8 cellular contexts compared by ENCODE assay signal in genomic region chr6:32796848-32797776, GRCh38. TPM values are rescaled to one million over a fixed set of nuclear protein-coding genes. Genes with fewer than 3 reads are reported as not detected.
A peak's percentile ranks its signal among the peaks of the same experiment; 100 is the strongest.
DNase-seq lines count a peak whose midpoint lies in the region; ATAC-seq and TF ChIP-seq lines count a peak whose summit lies in the region.

No MANE protein-coding gene starts in this region.

- peak; percentile 84 for TF ChIP-seq CTCF in GM12873 (IDR thresholded peaks at IDR 0.05; ENCODE audit: insufficient read depth, low read depth, low read length, missing control alignments)
- peak; percentile 98 for TF ChIP-seq CTCF in liver (IDR thresholded peaks at IDR 0.05; ENCODE audit: low read depth, low read length, missing input control)

- CTCF ChIA-PET in activated CD4-positive, alpha-beta T cell treated with anti-CD3 and anti-CD28 coated beads, Interleukin-2, amount 10 ng/mL, durations not matched to agents 7 days and 5 days (lab: Charles Lee), result interaction anchor here (0.5 to 1.7 kb wide), 6 partner anchors 11 to 1975 kb away, joined by 3 to 4 read pairs (median 3); no protein-coding TSS in a partner anchor

- H3K9ac ChIP-seq in liver (ENCODE audit: low read depth in 1 of 2, low read length in 2 of 2), result peak overlapping the region in 1 of 2 donors; percentile 82

- H3K4me3 ChIP-seq in liver (ENCODE audit: low read depth in 1 of 3, low read length in 3 of 3), result peak overlapping the region in 1 of 3 donors; percentile 12

- peaks cover 7% of the 10 kb centered on the region for H3K9me3 Mint-ChIP-seq in activated CD4-positive, alpha-beta T cell treated with anti-CD3 and anti-CD28 coated beads, Interleukin-2, amount 10 ng/mL, durations not matched to agents 7 days and 5 days
- peaks cover 19% of the 10 kb centered on the region for H3K9me3 Mint-ChIP-seq in dendritic cell treated with granulocyte-macrophage colony-stimulating factor and Interleukin-4, amounts not matched to agents 40 ng/mL and 50 ng/mL, for 4 days

- DNase-seq in A172 (ENCODE audit: low spot score), result peak; percentile 26
- DNase-seq in NCI-H2171 treated with DMSO at 0.1 percent for 48 hours (lab: John Stamatoyannopoulos, UW), result peak; percentile 33
- DNase-seq in activated CD4-positive, alpha-beta T cell treated with anti-CD3 and anti-CD28 coated beads, Interleukin-2, amount 10 ng/mL, durations not matched to agents 7 days and 5 days, result peak; percentile 79
- peak; percentile 82 for DNase-seq in stimulated activated CD4-positive, alpha-beta T cell treated with anti-CD3 and anti-CD28 coated beads, Interleukin-4, amount 100 ng/mL, for 24 hours

- H3K36me3 ChIP-seq in liver (ENCODE audit: control insufficient read depth in 4 of 4, insufficient read depth in 3 of 4, low read depth in 1 of 4, low read length in 3 of 4), result no peaks in the 10 kb centered on the region

- peaks cover 0 to 9% (median 7%) of the 10 kb centered on the region in 4 donors for H3K4me1 ChIP-seq in liver (ENCODE audit: control insufficient read depth in 4 of 4, insufficient read depth in 4 of 4, low read length in 3 of 4)

- ATAC-seq in HG03139 (IDR thresholded peaks at IDR 0.05; ENCODE audit: unreplicated experiment), result no peak

- H3K4me3 Mint-ChIP-seq in activated CD4-positive, alpha-beta T cell treated with anti-CD3 and anti-CD28 coated beads, Interleukin-2, amount 10 ng/mL, durations not matched to agents 7 days and 5 days, result peak overlapping the region; percentile 42
- H3K4me3 Mint-ChIP-seq in dendritic cell treated with granulocyte-macrophage colony-stimulating factor and Interleukin-4, amounts not matched to agents 40 ng/mL and 50 ng/mL, for 4 days, result peak overlapping the region; percentile 73

- no peaks in the 10 kb centered on the region for H3K9me3 ChIP-seq in liver (ENCODE audit: control insufficient read depth in 4 of 4, low read length in 3 of 4)

- POLR2A ChIA-PET in activated CD4-positive, alpha-beta T cell treated with anti-CD3 and anti-CD28 coated beads, Interleukin-2, amount 10 ng/mL, durations not matched to agents 7 days and 5 days (lab: Charles Lee), result no interaction called here

- H3K27me3 Mint-ChIP-seq in activated CD4-positive, alpha-beta T cell treated with anti-CD3 and anti-CD28 coated beads, Interleukin-2, amount 10 ng/mL, durations not matched to agents 7 days and 5 days, result peaks cover 49% of the 10 kb centered on the region
- peaks cover 4% of the 10 kb centered on the region for H3K27me3 Mint-ChIP-seq in dendritic cell treated with granulocyte-macrophage colony-stimulating factor and Interleukin-4, amounts not matched to agents 40 ng/mL and 50 ng/mL, for 4 days

- H3K27ac ChIP-seq in liver (ENCODE audit: low read depth in 1 of 2, low read length in 2 of 2), result no peak overlapping the region

- intact Hi-C loops in dendritic cell treated with granulocyte-macrophage colony-stimulating factor and Interleukin-4, amounts not matched to agents 40 ng/mL and 50 ng/mL, for 4 days (cut with micrococcal nuclease), result no loop called here

- H3K27ac Mint-ChIP-seq in activated CD4-positive, alpha-beta T cell treated with anti-CD3 and anti-CD28 coated beads, Interleukin-2, amount 10 ng/mL, durations not matched to agents 7 days and 5 days, result peak overlapping the region; percentile 44
- peak overlapping the region; percentile 88 for H3K27ac Mint-ChIP-seq in dendritic cell treated with granulocyte-macrophage colony-stimulating factor and Interleukin-4, amounts not matched to agents 40 ng/mL and 50 ng/mL, for 4 days

- peaks cover 0 to 7% (median 2%) of the 10 kb centered on the region in 4 donors for H3K27me3 ChIP-seq in liver (ENCODE audit: control insufficient read depth in 4 of 4, insufficient read depth in 4 of 4, low read length in 3 of 4)

- 9% methylated on average over 30 of the region's 30 CpGs for WGBS in liver

- peak; percentile 84 to 87 for TF ChIP-seq RAD21 in liver (IDR thresholded peaks at IDR 0.05)

- H3K36me3 Mint-ChIP-seq in activated CD4-positive, alpha-beta T cell treated with anti-CD3 and anti-CD28 coated beads, Interleukin-2, amount 10 ng/mL, durations not matched to agents 7 days and 5 days (ENCODE audit: low read depth), result peaks cover 4% of the 10 kb centered on the region
- peaks cover 12% of the 10 kb centered on the region for H3K36me3 Mint-ChIP-seq in dendritic cell treated with granulocyte-macrophage colony-stimulating factor and Interleukin-4, amounts not matched to agents 40 ng/mL and 50 ng/mL, for 4 days (ENCODE audit: low read depth)

- H3K4me1 Mint-ChIP-seq in activated CD4-positive, alpha-beta T cell treated with anti-CD3 and anti-CD28 coated beads, Interleukin-2, amount 10 ng/mL, durations not matched to agents 7 days and 5 days, result peaks cover 28% of the 10 kb centered on the region
- H3K4me1 Mint-ChIP-seq in dendritic cell treated with granulocyte-macrophage colony-stimulating factor and Interleukin-4, amounts not matched to agents 40 ng/mL and 50 ng/mL, for 4 days (ENCODE audit: low read depth), result peaks cover 61% of the 10 kb centered on the region

TF ChIP-seq in liver, 16 proteins besides CTCF, POLR2A, EP300 and RAD21:
- TF ChIP-seq YY1 (IDR thresholded peaks at IDR 0.05) (no peak), GABPA (IDR thresholded peaks at IDR 0.05 in 1 of 2, conservative IDR thresholded peaks at IDR 0.05 in 1 of 2) (no peak), ZBTB33 (IDR thresholded peaks at IDR 0.05) (no peak), NR2F2 (IDR thresholded peaks at IDR 0.05) (no peak), TAF1 (conservative IDR thresholded peaks at IDR 0.05) (no peak), SP1 (IDR thresholded peaks at IDR 0.05) (no peak), HNF4A (conservative IDR thresholded peaks at IDR 0.05) (peak; percentile 39 to 73), HNF4G (IDR thresholded peaks at IDR 0.05) (peak; percentile 40), RXRA (IDR thresholded peaks at IDR 0.05) (no peak)
- TF ChIP-seq, protein P1, sequence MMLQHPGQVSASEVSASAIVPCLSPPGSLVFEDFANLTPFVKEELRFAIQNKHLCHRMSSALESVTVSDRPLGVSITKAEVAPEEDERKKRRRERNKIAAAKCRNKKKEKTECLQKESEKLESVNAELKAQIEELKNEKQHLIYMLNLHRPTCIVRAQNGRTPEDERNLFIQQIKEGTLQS (IDR thresholded peaks at IDR 0.05), result peak; percentile 9

RNA-seq across cellular contexts. Expression of gene HLA-DOB, which starts 19.7 kb away (rescaled TPM):
- not detected in 2 replicates for total RNA-seq in A172 (2014; rRNA removed; shearing (Covaris generic))
- 1 to 10 TPM; 2.4 to 2.9 TPM for total RNA-seq in activated CD4-positive, alpha-beta T cell treated with anti-CD3 and anti-CD28 coated beads, Interleukin-2, amount 10 ng/mL, durations not matched to agents 7 days and 5 days
- total RNA-seq in liver, result under 1 TPM in 1 of 2 donors, not detected in 1; 0.25 TPM
- polyA plus RNA-seq in liver, result under 1 TPM; 0.16 to 0.67 TPM

RNA-seq across cellular contexts. Expression of gene HLA-DQB2, which starts 33.8 kb away (rescaled TPM):
- total RNA-seq in A172 (2014; rRNA removed; shearing (Covaris generic)), result not detected in 2 replicates
- 1 to 10 TPM; 1.3 to 1.8 TPM for total RNA-seq in activated CD4-positive, alpha-beta T cell treated with anti-CD3 and anti-CD28 coated beads, Interleukin-2, amount 10 ng/mL, durations not matched to agents 7 days and 5 days
- not detected for total RNA-seq in liver
- polyA plus RNA-seq in liver, result under 1 TPM in 1 of 2 donors, not detected in 1; 0.32 TPM

RNA-seq across cellular contexts. Expression of gene TAP2, which starts 41.4 kb away (rescaled TPM):
- 20.7 and 25.0 TPM in 2 replicates for total RNA-seq in A172 (2014; rRNA removed; shearing (Covaris generic))
- total RNA-seq in activated CD4-positive, alpha-beta T cell treated with anti-CD3 and anti-CD28 coated beads, Interleukin-2, amount 10 ng/mL, durations not matched to agents 7 days and 5 days, result 100 to 1,000 TPM; 332 to 337 TPM
- total RNA-seq in liver, result 1 to 10 TPM; 5.1 to 7.7 TPM
- 10 to 100 TPM in 1 of 2 donors, 1 to 10 TPM in 1; 2.2 to 14.9 TPM for polyA plus RNA-seq in liver

RNA-seq across cellular contexts. Expression of gene PSMB8, which starts 46.7 kb away (rescaled TPM):
- total RNA-seq in A172 (2014; rRNA removed; shearing (Covaris generic)), result 121 and 131 TPM in 2 replicates
- 100 to 1,000 TPM; 307 to 379 TPM for total RNA-seq in activated CD4-positive, alpha-beta T cell treated with anti-CD3 and anti-CD28 coated beads, Interleukin-2, amount 10 ng/mL, durations not matched to agents 7 days and 5 days
- 10 to 100 TPM; 19.9 to 39.1 TPM for total RNA-seq in liver
- 10 to 100 TPM; 49.0 to 75.1 TPM for polyA plus RNA-seq in liver

RNA-seq across cellular contexts. Expression of gene HLA-DQA2, which starts 55.9 kb away (rescaled TPM):
- not detected in 2 replicates for total RNA-seq in A172 (2014; rRNA removed; shearing (Covaris generic))
- total RNA-seq in activated CD4-positive, alpha-beta T cell treated with anti-CD3 and anti-CD28 coated beads, Interleukin-2, amount 10 ng/mL, durations not matched to agents 7 days and 5 days, result under 1 TPM; 0.27 to 0.62 TPM
- total RNA-seq in liver, result under 1 TPM in 1 of 2 donors, not detected in 1; 0.23 TPM
- under 1 TPM; 0.16 to 0.32 TPM for polyA plus RNA-seq in liver

Comparison
In these comparisons a context has a peak if more than half of its experiments do, and no peak if none do; other contexts are left out.
1. DNase-seq: peak in every context shown above with its lines; median percentile 82 in stimulated activated CD4-positive, alpha-beta T cell treated with anti-CD3 and anti-CD28 coated beads, Interleukin-4, amount 100 ng/mL, for 24 hours; 79 in activated CD4-positive, alpha-beta T cell treated with anti-CD3 and anti-CD28 coated beads, Interleukin-2, amount 10 ng/mL, durations not matched to agents 7 days and 5 days; 33 in NCI-H2171 treated with DMSO at 0.1 percent for 48 hours; 26 in A172.
2. RNA of gene TAP2, which starts 41.4 kb away (total RNA-seq): 332 to 337 TPM in activated CD4-positive, alpha-beta T cell treated with anti-CD3 and anti-CD28 coated beads, Interleukin-2, amount 10 ng/mL, durations not matched to agents 7 days and 5 days; 20.7 to 25.0 TPM in A172 and 5.1 to 7.7 TPM in liver; every median in the first group is over 10 times any median in the second.